18 cellular contexts compared by ENCODE assay signal in the genomic region with DNA sequence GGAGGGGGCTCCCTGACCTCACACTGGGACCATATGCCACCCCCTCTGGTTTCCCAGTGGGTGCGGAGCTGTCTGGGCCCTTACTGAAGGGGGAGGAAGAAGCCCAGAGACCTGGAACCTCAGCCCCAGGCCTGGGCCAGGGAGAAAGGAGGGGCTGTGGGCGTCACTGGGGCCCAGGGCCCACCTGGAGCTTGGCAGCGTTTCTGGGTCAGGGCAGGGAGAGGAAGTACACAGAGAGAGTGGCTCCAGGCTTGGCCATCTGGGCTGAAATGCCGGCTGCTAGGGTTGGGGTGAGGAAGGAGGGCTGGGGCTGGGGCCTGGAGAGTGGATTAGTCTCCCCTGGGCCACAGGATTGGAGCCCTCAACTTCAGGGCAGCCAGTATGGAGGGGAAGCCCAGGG. TPM values are rescaled to one million over a fixed set of nuclear protein-coding genes. Genes with fewer than 3 reads are reported as not detected.
DNase-seq lines count a peak whose midpoint lies in the region; ATAC-seq and TF ChIP-seq lines count a peak whose summit lies in the region.
"Had no signal": no experiment of that assay in that cellular context is flagged by ENCODE, and none has a peak within 500 bp of the region (broad histone marks: within the 10 kb centered on the region; RNA-seq: fewer than 3 reads in every experiment).

No MANE protein-coding gene starts in this region.

- no peaks in the 10 kb centered on the region for H3K79me2 ChIP-seq in osteoblast (ENCODE audit: insufficient read depth, low read length)

- peaks cover 5% of the 10 kb centered on the region for H3K4me1 Mint-ChIP-seq in stimulated activated naive CD8-positive, alpha-beta T cell treated with anti-CD3 and anti-CD28 coated beads, Interleukin-15, amount 100 ng/mL, for 72 hours
- H3K4me1 Mint-ChIP-seq: activated CD4-positive, alpha-beta T cell treated with anti-CD3 and anti-CD28 coated beads, Interleukin-2, amount 10 ng/mL, durations not matched to agents 24 days and 14 days had no signal

- no peak for TF ChIP-seq EP300 in gastroesophageal sphincter (IDR thresholded peaks at IDR 0.05)

- H3K27ac ChIP-seq in gastroesophageal sphincter (peak overlapping the region in 3 of 4 donors; percentile 5 to 38 (median 20)), osteoblast (ENCODE audit: low read depth, low read length) (no peak overlapping the region)
- H3K27ac ChIP-seq: GM23248 had no signal

- H3K27me3 ChIP-seq in gastroesophageal sphincter (no peaks in the 10 kb centered on the region), osteoblast (ENCODE audit: insufficient read depth, low read length) (peaks cover 5% of the 10 kb centered on the region)

- H3K27me3 Mint-ChIP-seq in stimulated activated naive CD8-positive, alpha-beta T cell treated with anti-CD3 and anti-CD28 coated beads, Interleukin-15, amount 100 ng/mL, for 72 hours, result peaks cover 28% of the 10 kb centered on the region

- no peak overlapping the region for H3K4me2 ChIP-seq in osteoblast (ENCODE audit: insufficient read depth, low read length)
- H3K4me2 ChIP-seq: smooth muscle cell had no signal

- TF ChIP-seq POLR2A in gastroesophageal sphincter (IDR thresholded peaks at IDR 0.05), result no peak

- H4K20me1 ChIP-seq in osteoblast (ENCODE audit: insufficient read depth, low read length), result no peaks in the 10 kb centered on the region

- H3K4me3 ChIP-seq in gastroesophageal sphincter, result no peak overlapping the region
- no peak overlapping the region for H3K4me3 ChIP-seq in osteoblast (ENCODE audit: insufficient read depth, low read length)
- H3K4me3 ChIP-seq: GM23248, smooth muscle cell had no signal

- no peak for DNase-seq in stimulated activated naive CD8-positive, alpha-beta T cell treated with anti-CD3 and anti-CD28 coated beads, Interleukin-15, amount 100 ng/mL, for 72 hours
- DNase-seq in stimulated activated naive CD8-positive, alpha-beta T cell treated with anti-CD3 and anti-CD28 coated beads, Interleukin-15, Interleukin-2, amounts not matched to agents 100 U/mL and 50 U/mL, for 24 hours, result no peak
- DNase-seq in osteoblast (ENCODE audit: insufficient read length, low spot score, missing footprints), result peak; percentile 47
- no peak for DNase-seq in activated naive CD4-positive, alpha-beta T cell treated with anti-CD3 and anti-CD28 coated beads, Interleukin-2, amount 50 U/mL, for 72 hours (ENCODE audit: low spot score in 2 of 2)
- no peak for DNase-seq in NCI-H187 (lab: John Stamatoyannopoulos, UW)
- DNase-seq: activated CD4-positive, alpha-beta T cell treated with anti-CD3 and anti-CD28 coated beads, Interleukin-2, amount 10 ng/mL, durations not matched to agents 24 days and 14 days; DMS79 treated with DMSO at 0.1 percent for 48 hours; effector CD8-positive, alpha-beta T cell; foreskin fibroblast; GM23248; kidney glomerular epithelial cell; naive B cell; NCI-H2107 had no signal

- no peaks in the 10 kb centered on the region for H3K36me3 ChIP-seq in gastroesophageal sphincter
- no peaks in the 10 kb centered on the region for H3K36me3 ChIP-seq in osteoblast (ENCODE audit: insufficient read depth, low read length)

- peaks cover 0 to 42% (median 4%) of the 10 kb centered on the region in 3 donors for H3K4me1 ChIP-seq in gastroesophageal sphincter
- H3K4me1 ChIP-seq in osteoblast (ENCODE audit: insufficient read depth, low read length), result no peaks in the 10 kb centered on the region

- no peak overlapping the region for H3K27ac Mint-ChIP-seq in stimulated activated naive CD8-positive, alpha-beta T cell treated with anti-CD3 and anti-CD28 coated beads, Interleukin-15, amount 100 ng/mL, for 72 hours
- no peak overlapping the region for H3K27ac Mint-ChIP-seq in activated naive CD4-positive, alpha-beta T cell treated with anti-CD3 and anti-CD28 coated beads, Interleukin-2, amount 50 U/mL, for 72 hours
- H3K27ac Mint-ChIP-seq: activated CD4-positive, alpha-beta T cell treated with anti-CD3 and anti-CD28 coated beads, Interleukin-2, amount 10 ng/mL, durations not matched to agents 24 days and 14 days; T-helper 1 cell treated with Interleukin-12 subunit alpha and Interleukin-12 subunit beta and Interleukin-4 antibody, amounts not matched to agents 30 μg/mL and 1 μg/mL, for 36 hours had no signal

- no peaks in the 10 kb centered on the region for H3K9me3 Mint-ChIP-seq in stimulated activated naive CD8-positive, alpha-beta T cell treated with anti-CD3 and anti-CD28 coated beads, Interleukin-15, amount 100 ng/mL, for 72 hours
- no peaks in the 10 kb centered on the region for H3K9me3 Mint-ChIP-seq in activated naive CD4-positive, alpha-beta T cell treated with anti-CD3 and anti-CD28 coated beads, Interleukin-2, amount 50 U/mL, for 72 hours
- H3K9me3 Mint-ChIP-seq: activated CD4-positive, alpha-beta T cell treated with anti-CD3 and anti-CD28 coated beads, Interleukin-2, amount 10 ng/mL, durations not matched to agents 24 days and 14 days; T-helper 1 cell treated with Interleukin-12 subunit alpha and Interleukin-12 subunit beta and Interleukin-4 antibody, amounts not matched to agents 30 μg/mL and 1 μg/mL, for 36 hours had no signal

- H3K4me3 Mint-ChIP-seq in stimulated activated naive CD8-positive, alpha-beta T cell treated with anti-CD3 and anti-CD28 coated beads, Interleukin-15, amount 100 ng/mL, for 72 hours, result no peak overlapping the region
- H3K4me3 Mint-ChIP-seq: activated CD4-positive, alpha-beta T cell treated with anti-CD3 and anti-CD28 coated beads, Interleukin-2, amount 10 ng/mL, durations not matched to agents 24 days and 14 days; naive B cell; T-helper 1 cell treated with Interleukin-12 subunit alpha and Interleukin-12 subunit beta and Interleukin-4 antibody, amounts not matched to agents 30 μg/mL and 1 μg/mL, for 36 hours had no signal

- no peak overlapping the region for H2AFZ ChIP-seq in osteoblast (ENCODE audit: low read length)
- H2AFZ ChIP-seq: GM23248 had no signal

- no CpG with 5 or more reads among the region's 4 CpGs for WGBS in gastroesophageal sphincter (ENCODE audit: low coverage in 1 of 2), 2 donors

- TF ChIP-seq CTCF in gastroesophageal sphincter (IDR thresholded peaks at IDR 0.05) (no peak), osteoblast (IDR thresholded peaks at IDR 0.05; ENCODE audit: extremely low read depth, low read depth, low read length) (no peak)

- H3K9me3 ChIP-seq in gastroesophageal sphincter (no peaks in the 10 kb centered on the region), osteoblast (ENCODE audit: low read depth, low read length) (no peaks in the 10 kb centered on the region)

- no peaks in the 10 kb centered on the region for H3K36me3 Mint-ChIP-seq in activated naive CD4-positive, alpha-beta T cell treated with anti-CD3 and anti-CD28 coated beads, Interleukin-2, amount 50 U/mL, for 72 hours
- H3K36me3 Mint-ChIP-seq: naive B cell had no signal

- ATAC-seq in stimulated activated naive CD8-positive, alpha-beta T cell treated with anti-CD3 and anti-CD28 coated beads, Interleukin-15, amount 100 ng/mL, for 72 hours, result peak; percentile 27
- ATAC-seq in stimulated activated naive CD8-positive, alpha-beta T cell treated with anti-CD3 and anti-CD28 coated beads, Interleukin-15, Interleukin-2, amounts not matched to agents 100 U/mL and 50 U/mL, for 24 hours, result no peak
- ATAC-seq in gastroesophageal sphincter (no peak), GM21737 (IDR thresholded peaks at IDR 0.05; ENCODE audit: unreplicated experiment) (no peak), GM21723 (IDR thresholded peaks at IDR 0.05; ENCODE audit: unreplicated experiment) (no peak)
- no peak for ATAC-seq in activated naive CD4-positive, alpha-beta T cell treated with anti-CD3 and anti-CD28 coated beads, Interleukin-2, amount 50 U/mL, for 72 hours

RNA-seq across cellular contexts. Expression of a gene that starts 6.4 kb away (rescaled TPM):
- total RNA-seq in gastroesophageal sphincter, result 10 to 100 TPM; 42.0 to 93.4 (median 47.9) TPM
- total RNA-seq in osteoblast, result 49.2 and 60.8 TPM in 2 replicates
- under 1 TPM; 0.06 to 0.18 TPM for total RNA-seq in activated naive CD4-positive, alpha-beta T cell treated with anti-CD3 and anti-CD28 coated beads, Interleukin-2, amount 50 U/mL, for 72 hours
- total RNA-seq: activated CD4-positive, alpha-beta T cell treated with anti-CD3 and anti-CD28 coated beads, Interleukin-2, amount 10 ng/mL, durations not matched to agents 24 days and 14 days had no signal

Comparison
In these comparisons a context has a peak if more than half of its experiments do, and no peak if none do; other contexts are left out.
1. RNA of a gene that starts 6.4 kb away (total RNA-seq): 49.2 to 60.8 TPM in osteoblast and 42.0 to 93.4 TPM in gastroesophageal sphincter; 0.06 to 0.18 TPM in activated naive CD4-positive, alpha-beta T cell treated with anti-CD3 and anti-CD28 coated beads, Interleukin-2, amount 50 U/mL, for 72 hours; every median in the first group is over 10 times any median in the second.